ENCODE assay signal across 10 cellular contexts in genomic region chr13:61413572-61413971, GRCh38. TPM values are rescaled to one million over a fixed set of nuclear protein-coding genes. Genes with fewer than 3 reads are reported as not detected.
DNase-seq lines count a peak whose midpoint lies in the region; ATAC-seq and TF ChIP-seq lines count a peak whose summit lies in the region.
"Had no signal": no experiment of that assay in that cellular context is flagged by ENCODE, and none has a peak within 500 bp of the region (broad histone marks: within the 10 kb centered on the region; RNA-seq: fewer than 3 reads in every experiment).

No MANE protein-coding gene starts in this region.

- DNase-seq in coronary artery (ENCODE audit: low spot score): no peak
- peak; percentile 21 for DNase-seq in iPS-NIHi7 (ENCODE audit: extremely low spot score)
- DNase-seq in sciatic nerve (ENCODE audit: low spot score): no peak
- DNase-seq in 8988T: no peak
- DNase-seq in SHP77 treated with DMSO at 0.1 percent for 48 hours (lab: John Stamatoyannopoulos, UW): no peak
- DNase-seq: cortex of kidney had no signal

- H3K4me1 ChIP-seq in HUES48 (ENCODE audit: control insufficient read depth, insufficient read depth, low read length): no peaks in the 10 kb centered on the region

- no peak for TF ChIP-seq CTCF in coronary artery (IDR thresholded peaks at IDR 0.05)

- intact Hi-C loops in sciatic nerve (cut with DNase I): no loop called here

- peaks cover 38% of the 10 kb centered on the region for H3K27me3 ChIP-seq in HUES48 (ENCODE audit: control insufficient read depth, insufficient read depth, low read length)

- H3K4me3 ChIP-seq in HUES48 (ENCODE audit: low read depth, low read length) (peak overlapping the region; percentile 83), coronary artery (peak overlapping the region; percentile 65)

- no peaks in the 10 kb centered on the region for H3K36me3 ChIP-seq in HUES48 (ENCODE audit: control insufficient read depth, insufficient read depth, low read length)

- H3K27ac ChIP-seq in HUES48 (ENCODE audit: low read depth, low read length) (no peak overlapping the region), coronary artery (no peak overlapping the region)

- H3K9me3 ChIP-seq in HUES48 (ENCODE audit: control insufficient read depth, insufficient read depth, low read length): no peaks in the 10 kb centered on the region

- H3K9ac ChIP-seq in HUES48 (ENCODE audit: low read depth, low read length): no peak overlapping the region

- ATAC-seq in sciatic nerve: peak; percentile 51
- no peak for ATAC-seq in HG03139 (IDR thresholded peaks at IDR 0.05; ENCODE audit: unreplicated experiment)
- ATAC-seq in HG03571 (IDR thresholded peaks at IDR 0.05; ENCODE audit: unreplicated experiment): no peak

RNA-seq across cellular contexts. Expression of gene PCDH20, which starts 2.1 kb away (rescaled TPM):
- 0.45 TPM for total RNA-seq in sciatic nerve
- total RNA-seq: activated T-helper 1 cell treated with anti-CD3 and anti-CD28 coated beads, Interleukin-12 subunit alpha, Interleukin-12 subunit beta, Interleukin-2, Interleukin-4 antibody, amounts not matched to agents 30 ng/mL and 10 ng/mL and 1 ng/mL, durations not matched to agents 14 hours and 24 hours and 36 hours had no signal
